13 cellular contexts compared by ENCODE assay signal in genomic region chr3:107681385-107681784, GRCh38.
"Had no signal": no experiment of that assay in that cellular context is flagged by ENCODE, and none has a peak within 500 bp of the region (broad histone marks: within the 10 kb centered on the region; RNA-seq: fewer than 3 reads in every experiment).

No MANE protein-coding gene starts in this region.

- H3K4me3 Mint-ChIP-seq: activated naive CD4-positive, alpha-beta T cell treated with anti-CD3 and anti-CD28 coated beads, Interleukin-2, amount 10 ng/mL, durations not matched to agents 7 days and 5 days; activated T-helper 17 cell treated with anti-CD3 and anti-CD28 coated beads, Interleukin-2, amount 50 U/mL, for 72 hours; endodermal cell; T-helper 2 cell treated with Interferon-gamma antibody and Interleukin-4, amounts not matched to agents 5 μg/mL and 100 μg/mL, for 36 hours had no signal

- H3K9me3 Mint-ChIP-seq: activated naive CD4-positive, alpha-beta T cell treated with anti-CD3 and anti-CD28 coated beads, Interleukin-2, amount 10 ng/mL, durations not matched to agents 7 days and 5 days; activated T-helper 17 cell treated with anti-CD3 and anti-CD28 coated beads, Interleukin-2, amount 50 U/mL, for 72 hours had no signal

- H3K36me3 ChIP-seq: adrenal gland, heart right ventricle, thoracic aorta had no signal

- H3K27ac ChIP-seq: adrenal gland, dorsolateral prefrontal cortex, psoas muscle had no signal

- DNase-seq: activated CD4-positive, CD25-positive, alpha-beta regulatory T cell treated with anti-CD3 and anti-CD28 coated beads, Interleukin-2, amount 50 U/mL, for 72 hours; activated naive CD4-positive, alpha-beta T cell treated with anti-CD3 and anti-CD28 coated beads, Interleukin-2, amount 10 ng/mL, durations not matched to agents 7 days and 5 days; activated T-cell treated with anti-CD3 and anti-CD28 coated beads for 4 hours; adrenal gland; dorsolateral prefrontal cortex; endodermal cell; heart right ventricle; psoas muscle; stimulated activated CD4-positive, alpha-beta T cell treated with anti-CD3 and anti-CD28 coated beads, Interleukin-12 subunit alpha, Interleukin-12 subunit beta, amount 100 ng/mL, for 4 hours; stimulated activated CD4-positive, alpha-beta T cell treated with anti-CD3 and anti-CD28 coated beads, Interleukin-2, amount 100 ng/mL, for 24 hours had no signal

- H3K36me3 Mint-ChIP-seq: activated naive CD4-positive, alpha-beta T cell treated with anti-CD3 and anti-CD28 coated beads, Interleukin-2, amount 10 ng/mL, durations not matched to agents 7 days and 5 days had no signal

- H3K27me3 ChIP-seq: adrenal gland, dorsolateral prefrontal cortex, heart right ventricle had no signal

- H3K27ac Mint-ChIP-seq: activated naive CD4-positive, alpha-beta T cell treated with anti-CD3 and anti-CD28 coated beads, Interleukin-2, amount 10 ng/mL, durations not matched to agents 7 days and 5 days; activated T-helper 17 cell treated with anti-CD3 and anti-CD28 coated beads, Interleukin-2, amount 50 U/mL, for 72 hours; endodermal cell; T-helper 2 cell treated with Interferon-gamma antibody and Interleukin-4, amounts not matched to agents 5 μg/mL and 100 μg/mL, for 36 hours had no signal

- H3K27me3 Mint-ChIP-seq: activated naive CD4-positive, alpha-beta T cell treated with anti-CD3 and anti-CD28 coated beads, Interleukin-2, amount 10 ng/mL, durations not matched to agents 7 days and 5 days; activated T-helper 17 cell treated with anti-CD3 and anti-CD28 coated beads, Interleukin-2, amount 50 U/mL, for 72 hours had no signal

- ATAC-seq: psoas muscle had no signal

- H3K9me3 ChIP-seq: adrenal gland, heart right ventricle, psoas muscle, thoracic aorta had no signal

- H3K4me3 ChIP-seq: adrenal gland, dorsolateral prefrontal cortex, heart right ventricle, psoas muscle, thoracic aorta had no signal
